In the genomic region with DNA sequence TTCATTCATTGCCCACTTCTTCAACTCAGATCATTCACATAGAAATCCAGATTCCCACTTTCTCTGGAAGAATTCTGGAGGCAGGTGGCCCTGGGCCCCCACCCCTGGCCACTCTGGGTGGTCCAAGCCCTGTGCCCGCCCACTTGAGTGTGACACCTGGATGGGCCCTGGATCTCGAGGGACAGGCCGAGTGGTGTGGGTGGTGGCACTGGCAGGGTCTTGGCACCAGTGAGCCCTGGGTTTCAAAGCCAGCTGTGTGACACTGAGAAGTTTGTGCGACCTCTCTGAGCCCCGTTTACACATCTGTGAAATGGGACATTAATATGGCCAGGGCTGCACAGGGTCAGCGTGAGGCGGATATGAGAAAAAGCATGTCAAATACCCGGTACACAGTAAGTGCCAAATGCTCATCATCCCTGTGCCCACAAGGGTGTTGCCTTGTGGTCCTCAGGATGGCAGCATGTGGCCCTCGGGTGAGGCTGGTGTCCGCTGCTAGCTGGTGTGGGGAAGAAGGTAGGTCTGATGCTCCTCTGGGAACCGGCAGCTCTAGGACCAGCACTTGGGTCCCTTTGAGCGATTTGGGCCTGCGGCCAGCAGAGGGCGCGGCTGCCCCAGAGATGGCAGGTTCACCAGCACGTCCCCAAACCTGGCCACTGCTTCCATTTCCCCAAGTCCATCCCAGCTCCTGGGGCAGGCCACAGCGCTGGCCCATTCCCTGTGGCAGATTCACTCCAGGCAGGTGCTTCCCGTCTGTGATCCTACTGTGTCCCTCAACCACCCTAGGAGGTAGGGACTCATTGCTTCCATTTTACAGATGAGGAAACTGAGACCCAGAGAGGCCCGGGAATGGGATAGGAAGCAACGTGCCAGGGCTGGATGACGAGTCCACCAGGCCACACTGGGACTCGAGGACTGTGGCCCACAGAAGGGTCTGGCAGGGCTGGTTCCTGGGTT, we compare ENCODE assay signal across 1 cellular context.
TF ChIP-seq lines count a peak whose summit lies in the region.

No MANE protein-coding gene starts in this region.

TF ChIP-seq in K562, 482 proteins besides CTCF, POLR2A, EP300 and RAD21 (continued from another document and continues in another):
- TF ChIP-seq, protein P1, sequence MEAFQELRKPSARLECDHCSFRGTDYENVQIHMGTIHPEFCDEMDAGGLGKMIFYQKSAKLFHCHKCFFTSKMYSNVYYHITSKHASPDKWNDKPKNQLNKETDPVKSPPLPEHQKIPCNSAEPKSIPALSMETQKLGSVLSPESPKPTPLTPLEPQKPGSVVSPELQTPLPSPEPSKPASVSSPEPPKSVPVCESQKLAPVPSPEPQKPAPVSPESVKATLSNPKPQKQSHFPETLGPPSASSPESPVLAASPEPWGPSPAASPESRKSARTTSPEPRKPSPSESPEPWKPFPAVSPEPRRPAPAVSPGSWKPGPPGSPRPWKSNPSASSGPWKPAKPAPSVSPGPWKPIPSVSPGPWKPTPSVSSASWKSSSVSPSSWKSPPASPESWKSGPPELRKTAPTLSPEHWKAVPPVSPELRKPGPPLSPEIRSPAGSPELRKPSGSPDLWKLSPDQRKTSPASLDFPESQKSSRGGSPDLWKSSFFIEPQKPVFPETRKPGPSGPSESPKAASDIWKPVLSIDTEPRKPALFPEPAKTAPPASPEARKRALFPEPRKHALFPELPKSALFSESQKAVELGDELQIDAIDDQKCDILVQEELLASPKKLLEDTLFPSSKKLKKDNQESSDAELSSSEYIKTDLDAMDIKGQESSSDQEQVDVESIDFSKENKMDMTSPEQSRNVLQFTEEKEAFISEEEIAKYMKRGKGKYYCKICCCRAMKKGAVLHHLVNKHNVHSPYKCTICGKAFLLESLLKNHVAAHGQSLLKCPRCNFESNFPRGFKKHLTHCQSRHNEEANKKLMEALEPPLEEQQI (IDR thresholded peaks at IDR 0.05) = no peak
- TF ChIP-seq, protein P2, sequence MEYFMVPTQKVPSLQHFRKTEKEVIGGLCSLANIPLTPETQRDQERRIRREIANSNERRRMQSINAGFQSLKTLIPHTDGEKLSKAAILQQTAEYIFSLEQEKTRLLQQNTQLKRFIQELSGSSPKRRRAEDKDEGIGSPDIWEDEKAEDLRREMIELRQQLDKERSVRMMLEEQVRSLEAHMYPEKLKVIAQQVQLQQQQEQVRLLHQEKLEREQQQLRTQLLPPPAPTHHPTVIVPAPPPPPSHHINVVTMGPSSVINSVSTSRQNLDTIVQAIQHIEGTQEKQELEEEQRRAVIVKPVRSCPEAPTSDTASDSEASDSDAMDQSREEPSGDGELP (CRISPR knock-in tag; IDR thresholded peaks at IDR 0.05; ENCODE audit: borderline replicate concordance) = 0 out of 2 replicates have a peak, but pooled peaks have one; percentile 14
- TF ChIP-seq HCFC1 (IDR thresholded peaks at IDR 0.05; ENCODE audit: low read depth, low read length) (0 out of 2 replicates have a peak, but pooled peaks have one; percentile 28), MAZ (CRISPR knock-in tag; conservative IDR thresholded peaks at IDR 0.05 in 1 of 2, IDR thresholded peaks at IDR 0.05 in 1 of 2) (peak in 1 of 2 experiments; percentile 37; a peak in 1 of 4 replicates), PTBP1 (IDR thresholded peaks at IDR 0.05; ENCODE audit: low read depth, low read length) (peak; percentile 74; the same call in 1 of the 2 replicates), SP1 (CRISPR knock-in tag; IDR thresholded peaks at IDR 0.05) (peak; percentile 44; the same call in 1 of the 2 replicates), ZNF24 (IDR thresholded peaks at IDR 0.05) (0 out of 2 replicates have a peak, but pooled peaks have one; percentile 58), TOE1 (IDR thresholded peaks at IDR 0.05; ENCODE audit: borderline replicate concordance) (peak; percentile 47; the same call in 1 of the 2 replicates), TOE1 (CRISPR knock-in tag; IDR thresholded peaks at IDR 0.05; ENCODE audit: borderline replicate concordance, low read depth) (no peak), ARID1B (IDR thresholded peaks at IDR 0.05) (peak; percentile 19), ZFP36 (IDR thresholded peaks at IDR 0.05; ENCODE audit: low read depth, low read length, partially characterized antibody) (peak; percentile 5), CHD4 (IDR thresholded peaks at IDR 0.05; ENCODE audit: insufficient read depth, insufficient replicate concordance, low read depth, low read length, poor library complexity, severe bottlenecking) (peak; percentile 61), RCOR1 (IDR thresholded peaks at IDR 0.05; ENCODE audit: borderline replicate concordance in 1 of 2, low read depth in 2 of 2, low read length in 2 of 2) (peak in 1 of 2 experiments; percentile 42; a peak in 1 of 4 replicates), HDAC2 (IDR thresholded peaks at IDR 0.05) (peak; percentile 33; the same call in 1 of the 2 replicates), SUPT5H (IDR thresholded peaks at IDR 0.05) (no peak), CBX8 (IDR thresholded peaks at IDR 0.05; ENCODE audit: borderline replicate concordance, extremely low read depth, low read depth, low read length, poor library complexity, severe bottlenecking) (no peak), STAG1 (CRISPR knock-in tag; IDR thresholded peaks at IDR 0.05; ENCODE audit: borderline replicate concordance) (peak; percentile 92), CTBP1 (IDR thresholded peaks at IDR 0.05; ENCODE audit: borderline replicate concordance) (peak; percentile 53; the same call in 1 of the 2 replicates), BHLHE40 (IDR thresholded peaks at IDR 0.05; ENCODE audit: low read length) (peak; percentile 17; the same call in 1 of the 2 replicates), KDM1A (IDR thresholded peaks at IDR 0.05) (peak; percentile 82 to 85), BCOR (IDR thresholded peaks at IDR 0.05) (peak; percentile 95), GABPB1 (CRISPR knock-in tag; IDR thresholded peaks at IDR 0.05) (0 out of 2 replicates have a peak, but pooled peaks have one; percentile 52), MYC (IDR thresholded peaks at IDR 0.05; ENCODE audit: low read depth, low read length) (0 out of 2 replicates have a peak, but pooled peaks have one; percentile 19), MYC (CRISPR knock-in tag; IDR thresholded peaks at IDR 0.05; ENCODE audit: borderline replicate concordance, low read depth) (no peak), CCAR2 (IDR thresholded peaks at IDR 0.05; ENCODE audit: low read depth, low read length) (no peak), SOX6 (IDR thresholded peaks at IDR 0.05) (0 out of 2 replicates have a peak, but pooled peaks have one; percentile 24), JUND (IDR thresholded peaks at IDR 0.05; ENCODE audit: borderline replicate concordance, low read depth, low read length) (no peak), JUND (tag; IDR thresholded peaks at IDR 0.05; ENCODE audit: borderline replicate concordance, low read depth, low read length) (peak; percentile 14; the same call in 1 of the 3 replicates), HDGF (IDR thresholded peaks at IDR 0.05) (0 out of 2 replicates have a peak, but pooled peaks have one; percentile 76), BDP1 (IDR thresholded peaks at IDR 0.05; ENCODE audit: insufficient read depth, insufficient read length) (no peak), EP400 (IDR thresholded peaks at IDR 0.05) (no peak), NBN (IDR thresholded peaks at IDR 0.05; ENCODE audit: low read depth) (0 out of 2 replicates have a peak, but pooled peaks have one; percentile 48), CC2D1A (IDR thresholded peaks at IDR 0.05) (peak; percentile 59; the same call in 1 of the 2 replicates), SMC3 (conservative IDR thresholded peaks at IDR 0.05; ENCODE audit: insufficient read depth, low read depth, low read length) (peak; percentile 95), CBFB (CRISPR knock-in tag; IDR thresholded peaks at IDR 0.05) (peak; percentile 58; the same call in 1 of the 2 replicates), RBM34 (IDR thresholded peaks at IDR 0.05; ENCODE audit: borderline replicate concordance, insufficient read depth, low read length) (no peak), C11orf30 (IDR thresholded peaks at IDR 0.05; ENCODE audit: low read depth) (no peak)
- TF ChIP-seq, protein P3, sequence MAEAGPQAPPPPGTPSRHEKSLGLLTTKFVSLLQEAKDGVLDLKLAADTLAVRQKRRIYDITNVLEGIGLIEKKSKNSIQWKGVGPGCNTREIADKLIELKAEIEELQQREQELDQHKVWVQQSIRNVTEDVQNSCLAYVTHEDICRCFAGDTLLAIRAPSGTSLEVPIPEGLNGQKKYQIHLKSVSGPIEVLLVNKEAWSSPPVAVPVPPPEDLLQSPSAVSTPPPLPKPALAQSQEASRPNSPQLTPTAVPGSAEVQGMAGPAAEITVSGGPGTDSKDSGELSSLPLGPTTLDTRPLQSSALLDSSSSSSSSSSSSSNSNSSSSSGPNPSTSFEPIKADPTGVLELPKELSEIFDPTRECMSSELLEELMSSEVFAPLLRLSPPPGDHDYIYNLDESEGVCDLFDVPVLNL (CRISPR knock-in tag; IDR thresholded peaks at IDR 0.05; ENCODE audit: low read depth) = 0 out of 2 replicates have a peak, but pooled peaks have one; percentile 58
- TF ChIP-seq, protein P4, sequence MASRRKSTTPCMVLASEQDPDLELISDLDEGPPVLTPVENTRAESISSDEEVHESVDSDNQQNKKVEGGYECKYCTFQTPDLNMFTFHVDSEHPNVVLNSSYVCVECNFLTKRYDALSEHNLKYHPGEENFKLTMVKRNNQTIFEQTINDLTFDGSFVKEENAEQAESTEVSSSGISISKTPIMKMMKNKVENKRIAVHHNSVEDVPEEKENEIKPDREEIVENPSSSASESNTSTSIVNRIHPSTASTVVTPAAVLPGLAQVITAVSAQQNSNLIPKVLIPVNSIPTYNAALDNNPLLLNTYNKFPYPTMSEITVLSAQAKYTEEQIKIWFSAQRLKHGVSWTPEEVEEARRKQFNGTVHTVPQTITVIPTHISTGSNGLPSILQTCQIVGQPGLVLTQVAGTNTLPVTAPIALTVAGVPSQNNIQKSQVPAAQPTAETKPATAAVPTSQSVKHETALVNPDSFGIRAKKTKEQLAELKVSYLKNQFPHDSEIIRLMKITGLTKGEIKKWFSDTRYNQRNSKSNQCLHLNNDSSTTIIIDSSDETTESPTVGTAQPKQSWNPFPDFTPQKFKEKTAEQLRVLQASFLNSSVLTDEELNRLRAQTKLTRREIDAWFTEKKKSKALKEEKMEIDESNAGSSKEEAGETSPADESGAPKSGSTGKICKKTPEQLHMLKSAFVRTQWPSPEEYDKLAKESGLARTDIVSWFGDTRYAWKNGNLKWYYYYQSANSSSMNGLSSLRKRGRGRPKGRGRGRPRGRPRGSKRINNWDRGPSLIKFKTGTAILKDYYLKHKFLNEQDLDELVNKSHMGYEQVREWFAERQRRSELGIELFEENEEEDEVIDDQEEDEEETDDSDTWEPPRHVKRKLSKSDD (conservative IDR thresholded peaks at IDR 0.05; ENCODE audit: low read length) = 0 out of 2 replicates have a peak, but pooled peaks have one; percentile 67
- TF ChIP-seq, protein P5, sequence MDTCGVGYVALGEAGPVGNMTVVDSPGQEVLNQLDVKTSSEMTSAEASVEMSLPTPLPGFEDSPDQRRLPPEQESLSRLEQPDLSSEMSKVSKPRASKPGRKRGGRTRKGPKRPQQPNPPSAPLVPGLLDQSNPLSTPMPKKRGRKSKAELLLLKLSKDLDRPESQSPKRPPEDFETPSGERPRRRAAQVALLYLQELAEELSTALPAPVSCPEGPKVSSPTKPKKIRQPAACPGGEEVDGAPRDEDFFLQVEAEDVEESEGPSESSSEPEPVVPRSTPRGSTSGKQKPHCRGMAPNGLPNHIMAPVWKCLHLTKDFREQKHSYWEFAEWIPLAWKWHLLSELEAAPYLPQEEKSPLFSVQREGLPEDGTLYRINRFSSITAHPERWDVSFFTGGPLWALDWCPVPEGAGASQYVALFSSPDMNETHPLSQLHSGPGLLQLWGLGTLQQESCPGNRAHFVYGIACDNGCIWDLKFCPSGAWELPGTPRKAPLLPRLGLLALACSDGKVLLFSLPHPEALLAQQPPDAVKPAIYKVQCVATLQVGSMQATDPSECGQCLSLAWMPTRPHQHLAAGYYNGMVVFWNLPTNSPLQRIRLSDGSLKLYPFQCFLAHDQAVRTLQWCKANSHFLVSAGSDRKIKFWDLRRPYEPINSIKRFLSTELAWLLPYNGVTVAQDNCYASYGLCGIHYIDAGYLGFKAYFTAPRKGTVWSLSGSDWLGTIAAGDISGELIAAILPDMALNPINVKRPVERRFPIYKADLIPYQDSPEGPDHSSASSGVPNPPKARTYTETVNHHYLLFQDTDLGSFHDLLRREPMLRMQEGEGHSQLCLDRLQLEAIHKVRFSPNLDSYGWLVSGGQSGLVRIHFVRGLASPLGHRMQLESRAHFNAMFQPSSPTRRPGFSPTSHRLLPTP (IDR thresholded peaks at IDR 0.05; ENCODE audit: borderline replicate concordance, extremely low read depth, insufficient read length) = no peak
- TF ChIP-seq, protein P6, sequence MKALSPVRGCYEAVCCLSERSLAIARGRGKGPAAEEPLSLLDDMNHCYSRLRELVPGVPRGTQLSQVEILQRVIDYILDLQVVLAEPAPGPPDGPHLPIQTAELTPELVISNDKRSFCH (CRISPR knock-in tag; IDR thresholded peaks at IDR 0.05) = no peak
- TF ChIP-seq, protein P6 (tag; IDR thresholded peaks at IDR 0.05) = 0 out of 2 replicates have a peak, but pooled peaks have one; percentile 37
- TF ChIP-seq, protein P7, sequence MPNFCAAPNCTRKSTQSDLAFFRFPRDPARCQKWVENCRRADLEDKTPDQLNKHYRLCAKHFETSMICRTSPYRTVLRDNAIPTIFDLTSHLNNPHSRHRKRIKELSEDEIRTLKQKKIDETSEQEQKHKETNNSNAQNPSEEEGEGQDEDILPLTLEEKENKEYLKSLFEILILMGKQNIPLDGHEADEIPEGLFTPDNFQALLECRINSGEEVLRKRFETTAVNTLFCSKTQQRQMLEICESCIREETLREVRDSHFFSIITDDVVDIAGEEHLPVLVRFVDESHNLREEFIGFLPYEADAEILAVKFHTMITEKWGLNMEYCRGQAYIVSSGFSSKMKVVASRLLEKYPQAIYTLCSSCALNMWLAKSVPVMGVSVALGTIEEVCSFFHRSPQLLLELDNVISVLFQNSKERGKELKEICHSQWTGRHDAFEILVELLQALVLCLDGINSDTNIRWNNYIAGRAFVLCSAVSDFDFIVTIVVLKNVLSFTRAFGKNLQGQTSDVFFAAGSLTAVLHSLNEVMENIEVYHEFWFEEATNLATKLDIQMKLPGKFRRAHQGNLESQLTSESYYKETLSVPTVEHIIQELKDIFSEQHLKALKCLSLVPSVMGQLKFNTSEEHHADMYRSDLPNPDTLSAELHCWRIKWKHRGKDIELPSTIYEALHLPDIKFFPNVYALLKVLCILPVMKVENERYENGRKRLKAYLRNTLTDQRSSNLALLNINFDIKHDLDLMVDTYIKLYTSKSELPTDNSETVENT (CRISPR knock-in tag; IDR thresholded peaks at IDR 0.05) = peak; percentile 32; the same call in 1 of the 2 replicates
- TF ChIP-seq, protein P8, sequence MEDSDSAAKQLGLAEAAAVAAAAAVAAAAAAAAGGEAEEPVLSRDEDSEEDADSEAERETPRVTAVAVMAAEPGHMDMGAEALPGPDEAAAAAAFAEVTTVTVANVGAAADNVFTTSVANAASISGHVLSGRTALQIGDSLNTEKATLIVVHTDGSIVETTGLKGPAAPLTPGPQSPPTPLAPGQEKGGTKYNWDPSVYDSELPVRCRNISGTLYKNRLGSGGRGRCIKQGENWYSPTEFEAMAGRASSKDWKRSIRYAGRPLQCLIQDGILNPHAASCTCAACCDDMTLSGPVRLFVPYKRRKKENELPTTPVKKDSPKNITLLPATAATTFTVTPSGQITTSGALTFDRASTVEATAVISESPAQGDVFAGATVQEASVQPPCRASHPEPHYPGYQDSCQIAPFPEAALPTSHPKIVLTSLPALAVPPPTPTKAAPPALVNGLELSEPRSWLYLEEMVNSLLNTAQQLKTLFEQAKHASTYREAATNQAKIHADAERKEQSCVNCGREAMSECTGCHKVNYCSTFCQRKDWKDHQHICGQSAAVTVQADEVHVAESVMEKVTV (CRISPR knock-in tag; IDR thresholded peaks at IDR 0.05) = peak; percentile 78
